ENCODE assay signal across 1 cellular context in genomic region chr22:47631571-47632102, GRCh38.
A peak's percentile ranks its signal among the peaks of the same experiment; 100 is the strongest.
TF ChIP-seq lines count a peak whose summit lies in the region.

No MANE protein-coding gene starts in this region.

TF ChIP-seq in K562, 482 proteins besides CTCF, POLR2A, EP300 and RAD21 (continued from another document and continues in another):
- peak; percentile 36 for TF ChIP-seq NEUROD1 (IDR thresholded peaks at IDR 0.05; ENCODE audit: borderline replicate concordance, low read depth, low read length, partially characterized antibody)
- no peak for TF ChIP-seq REST (CRISPR knock-in tag; IDR thresholded peaks at IDR 0.05; ENCODE audit: low read depth)
- no peak for TF ChIP-seq ZNF41 (CRISPR knock-in tag; conservative IDR thresholded peaks at IDR 0.05)
- TF ChIP-seq, protein P1, sequence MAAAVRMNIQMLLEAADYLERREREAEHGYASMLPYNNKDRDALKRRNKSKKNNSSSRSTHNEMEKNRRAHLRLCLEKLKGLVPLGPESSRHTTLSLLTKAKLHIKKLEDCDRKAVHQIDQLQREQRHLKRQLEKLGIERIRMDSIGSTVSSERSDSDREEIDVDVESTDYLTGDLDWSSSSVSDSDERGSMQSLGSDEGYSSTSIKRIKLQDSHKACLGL (CRISPR knock-in tag; IDR thresholded peaks at IDR 0.05; ENCODE audit: borderline replicate concordance, poor library complexity, severe bottlenecking) = no peak
- TF ChIP-seq AFF1 (IDR thresholded peaks at IDR 0.05; ENCODE audit: low read depth in 1 of 2, partially characterized antibody in 2 of 2) = no peak
- no peak for TF ChIP-seq DDX20 (tag; IDR thresholded peaks at IDR 0.05; ENCODE audit: low read depth)
- TF ChIP-seq ZNF184 (CRISPR knock-in tag; IDR thresholded peaks at IDR 0.05) = no peak
- peak; percentile 86 for TF ChIP-seq SUPT5H (IDR thresholded peaks at IDR 0.05)
- TF ChIP-seq COPS2 (conservative IDR thresholded peaks at IDR 0.05) = no peak
- TF ChIP-seq POLR2AphosphoS2 (IDR thresholded peaks at IDR 0.05; ENCODE audit: low read length) = no peak
- no peak for TF ChIP-seq MEIS2 (IDR thresholded peaks at IDR 0.05; ENCODE audit: partially characterized antibody)
- TF ChIP-seq ZNF586 (CRISPR knock-in tag; conservative IDR thresholded peaks at IDR 0.05) = no peak
- TF ChIP-seq MTF1 (CRISPR knock-in tag; IDR thresholded peaks at IDR 0.05; ENCODE audit: borderline replicate concordance) = no peak
- TF ChIP-seq RBM22 (IDR thresholded peaks at IDR 0.05; ENCODE audit: low read depth, low read length, poor library complexity, severe bottlenecking) = no peak
- TF ChIP-seq NFRKB (IDR thresholded peaks at IDR 0.05; ENCODE audit: low read depth) = peak; percentile 80
- TF ChIP-seq ZNF274 (IDR thresholded peaks at IDR 0.05; ENCODE audit: borderline replicate concordance, low read depth, low read length) = no peak
- no peak for TF ChIP-seq PHB2 (IDR thresholded peaks at IDR 0.05; ENCODE audit: low read depth)
- TF ChIP-seq FOXK2 (conservative IDR thresholded peaks at IDR 0.05 in 1 of 2, IDR thresholded peaks at IDR 0.05 in 1 of 2; ENCODE audit: low read depth in 2 of 2) = peak; percentile 66 to 80; a peak in 3 of 4 replicates
- TF ChIP-seq SAP30 (IDR thresholded peaks at IDR 0.05; ENCODE audit: borderline replicate concordance, insufficient read depth, low read depth, low read length, poor library complexity, severe bottlenecking) = peak; percentile 77
- no peak for TF ChIP-seq USF2 (CRISPR knock-in tag; IDR thresholded peaks at IDR 0.05)
- no peak for TF ChIP-seq TRIM28 (IDR thresholded peaks at IDR 0.05)
- TF ChIP-seq RHOXF2B (CRISPR knock-in tag; conservative IDR thresholded peaks at IDR 0.05) = no peak
- no peak for TF ChIP-seq IFI16 (CRISPR knock-in tag; IDR thresholded peaks at IDR 0.05)
- TF ChIP-seq SIN3B (IDR thresholded peaks at IDR 0.05; ENCODE audit: low read depth) = no peak
- no peak for TF ChIP-seq ZNF354B (CRISPR knock-in tag; IDR thresholded peaks at IDR 0.05)
- TF ChIP-seq SREBF2 (CRISPR knock-in tag; IDR thresholded peaks at IDR 0.05) = no peak
- no peak for TF ChIP-seq BDP1 (IDR thresholded peaks at IDR 0.05; ENCODE audit: insufficient read depth, insufficient read length)
- TF ChIP-seq MAFG (tag; conservative IDR thresholded peaks at IDR 0.05) = no peak
- no peak for TF ChIP-seq NONO (IDR thresholded peaks at IDR 0.05; ENCODE audit: low read depth in 2 of 2, low read length in 1 of 2)
- 0 out of 2 replicates have a peak, but pooled peaks have one; percentile 30 for TF ChIP-seq KLF13 (tag; IDR thresholded peaks at IDR 0.05; ENCODE audit: borderline replicate concordance, low read depth)
- TF ChIP-seq ELF4 (CRISPR knock-in tag; IDR thresholded peaks at IDR 0.05) = peak; percentile 59; the same call in 1 of the 2 replicates
- TF ChIP-seq, protein P2, sequence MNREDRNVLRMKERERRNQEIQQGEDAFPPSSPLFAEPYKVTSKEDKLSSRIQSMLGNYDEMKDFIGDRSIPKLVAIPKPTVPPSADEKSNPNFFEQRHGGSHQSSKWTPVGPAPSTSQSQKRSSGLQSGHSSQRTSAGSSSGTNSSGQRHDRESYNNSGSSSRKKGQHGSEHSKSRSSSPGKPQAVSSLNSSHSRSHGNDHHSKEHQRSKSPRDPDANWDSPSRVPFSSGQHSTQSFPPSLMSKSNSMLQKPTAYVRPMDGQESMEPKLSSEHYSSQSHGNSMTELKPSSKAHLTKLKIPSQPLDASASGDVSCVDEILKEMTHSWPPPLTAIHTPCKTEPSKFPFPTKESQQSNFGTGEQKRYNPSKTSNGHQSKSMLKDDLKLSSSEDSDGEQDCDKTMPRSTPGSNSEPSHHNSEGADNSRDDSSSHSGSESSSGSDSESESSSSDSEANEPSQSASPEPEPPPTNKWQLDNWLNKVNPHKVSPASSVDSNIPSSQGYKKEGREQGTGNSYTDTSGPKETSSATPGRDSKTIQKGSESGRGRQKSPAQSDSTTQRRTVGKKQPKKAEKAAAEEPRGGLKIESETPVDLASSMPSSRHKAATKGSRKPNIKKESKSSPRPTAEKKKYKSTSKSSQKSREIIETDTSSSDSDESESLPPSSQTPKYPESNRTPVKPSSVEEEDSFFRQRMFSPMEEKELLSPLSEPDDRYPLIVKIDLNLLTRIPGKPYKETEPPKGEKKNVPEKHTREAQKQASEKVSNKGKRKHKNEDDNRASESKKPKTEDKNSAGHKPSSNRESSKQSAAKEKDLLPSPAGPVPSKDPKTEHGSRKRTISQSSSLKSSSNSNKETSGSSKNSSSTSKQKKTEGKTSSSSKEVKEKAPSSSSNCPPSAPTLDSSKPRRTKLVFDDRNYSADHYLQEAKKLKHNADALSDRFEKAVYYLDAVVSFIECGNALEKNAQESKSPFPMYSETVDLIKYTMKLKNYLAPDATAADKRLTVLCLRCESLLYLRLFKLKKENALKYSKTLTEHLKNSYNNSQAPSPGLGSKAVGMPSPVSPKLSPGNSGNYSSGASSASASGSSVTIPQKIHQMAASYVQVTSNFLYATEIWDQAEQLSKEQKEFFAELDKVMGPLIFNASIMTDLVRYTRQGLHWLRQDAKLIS (CRISPR knock-in tag; IDR thresholded peaks at IDR 0.05) = no peak
- peak; percentile 18 for TF ChIP-seq NFIC (IDR thresholded peaks at IDR 0.05)
- no peak for TF ChIP-seq ZNF507 (tag; conservative IDR thresholded peaks at IDR 0.05)
- TF ChIP-seq, protein P3, sequence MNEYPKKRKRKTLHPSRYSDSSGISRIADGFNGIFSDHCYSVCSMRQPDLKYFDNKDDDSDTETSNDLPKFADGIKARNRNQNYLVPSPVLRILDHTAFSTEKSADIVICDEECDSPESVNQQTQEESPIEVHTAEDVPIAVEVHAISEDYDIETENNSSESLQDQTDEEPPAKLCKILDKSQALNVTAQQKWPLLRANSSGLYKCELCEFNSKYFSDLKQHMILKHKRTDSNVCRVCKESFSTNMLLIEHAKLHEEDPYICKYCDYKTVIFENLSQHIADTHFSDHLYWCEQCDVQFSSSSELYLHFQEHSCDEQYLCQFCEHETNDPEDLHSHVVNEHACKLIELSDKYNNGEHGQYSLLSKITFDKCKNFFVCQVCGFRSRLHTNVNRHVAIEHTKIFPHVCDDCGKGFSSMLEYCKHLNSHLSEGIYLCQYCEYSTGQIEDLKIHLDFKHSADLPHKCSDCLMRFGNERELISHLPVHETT (CRISPR knock-in tag; conservative IDR thresholded peaks at IDR 0.05 in 1 of 2, IDR thresholded peaks at IDR 0.05 in 1 of 2) = no peak
- TF ChIP-seq SAFB (IDR thresholded peaks at IDR 0.05; ENCODE audit: borderline replicate concordance, low read depth, low read length) = no peak
- TF ChIP-seq TAL1 (IDR thresholded peaks at IDR 0.05) = no peak
- no peak for TF ChIP-seq ILK (tag; IDR thresholded peaks at IDR 0.05; ENCODE audit: borderline replicate concordance, low read depth)
- TF ChIP-seq, protein P4, sequence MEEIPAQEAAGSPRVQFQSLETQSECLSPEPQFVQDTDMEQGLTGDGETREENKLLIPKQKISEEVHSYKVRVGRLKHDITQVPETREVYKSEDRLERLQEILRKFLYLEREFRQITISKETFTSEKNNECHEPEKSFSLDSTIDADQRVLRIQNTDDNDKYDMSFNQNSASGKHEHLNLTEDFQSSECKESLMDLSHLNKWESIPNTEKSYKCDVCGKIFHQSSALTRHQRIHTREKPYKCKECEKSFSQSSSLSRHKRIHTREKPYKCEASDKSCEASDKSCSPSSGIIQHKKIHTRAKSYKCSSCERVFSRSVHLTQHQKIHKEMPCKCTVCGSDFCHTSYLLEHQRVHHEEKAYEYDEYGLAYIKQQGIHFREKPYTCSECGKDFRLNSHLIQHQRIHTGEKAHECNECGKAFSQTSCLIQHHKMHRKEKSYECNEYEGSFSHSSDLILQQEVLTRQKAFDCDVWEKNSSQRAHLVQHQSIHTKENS (CRISPR knock-in tag; IDR thresholded peaks at IDR 0.05) = no peak
- TF ChIP-seq, protein P5, sequence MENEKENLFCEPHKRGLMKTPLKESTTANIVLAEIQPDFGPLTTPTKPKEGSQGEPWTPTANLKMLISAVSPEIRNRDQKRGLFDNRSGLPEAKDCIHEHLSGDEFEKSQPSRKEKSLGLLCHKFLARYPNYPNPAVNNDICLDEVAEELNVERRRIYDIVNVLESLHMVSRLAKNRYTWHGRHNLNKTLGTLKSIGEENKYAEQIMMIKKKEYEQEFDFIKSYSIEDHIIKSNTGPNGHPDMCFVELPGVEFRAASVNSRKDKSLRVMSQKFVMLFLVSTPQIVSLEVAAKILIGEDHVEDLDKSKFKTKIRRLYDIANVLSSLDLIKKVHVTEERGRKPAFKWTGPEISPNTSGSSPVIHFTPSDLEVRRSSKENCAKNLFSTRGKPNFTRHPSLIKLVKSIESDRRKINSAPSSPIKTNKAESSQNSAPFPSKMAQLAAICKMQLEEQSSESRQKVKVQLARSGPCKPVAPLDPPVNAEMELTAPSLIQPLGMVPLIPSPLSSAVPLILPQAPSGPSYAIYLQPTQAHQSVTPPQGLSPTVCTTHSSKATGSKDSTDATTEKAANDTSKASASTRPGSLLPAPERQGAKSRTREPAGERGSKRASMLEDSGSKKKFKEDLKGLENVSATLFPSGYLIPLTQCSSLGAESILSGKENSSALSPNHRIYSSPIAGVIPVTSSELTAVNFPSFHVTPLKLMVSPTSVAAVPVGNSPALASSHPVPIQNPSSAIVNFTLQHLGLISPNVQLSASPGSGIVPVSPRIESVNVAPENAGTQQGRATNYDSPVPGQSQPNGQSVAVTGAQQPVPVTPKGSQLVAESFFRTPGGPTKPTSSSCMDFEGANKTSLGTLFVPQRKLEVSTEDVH (IDR thresholded peaks at IDR 0.05; ENCODE audit: low read depth, partially characterized antibody) = no peak
- peak; percentile 62 for TF ChIP-seq HCFC1 (IDR thresholded peaks at IDR 0.05; ENCODE audit: low read depth, low read length)
- TF ChIP-seq RBM15 (IDR thresholded peaks at IDR 0.05; ENCODE audit: insufficient read depth, low read length) = no peak
- TF ChIP-seq U2AF2 (optimal IDR thresholded peaks at IDR 0.05; ENCODE audit: low read depth, low read length) = no peak
- TF ChIP-seq ARHGAP35 (IDR thresholded peaks at IDR 0.05; ENCODE audit: partially characterized antibody) = no peak
- no peak for TF ChIP-seq ATF2 (CRISPR knock-in tag; IDR thresholded peaks at IDR 0.05)
